In the genomic region with DNA sequence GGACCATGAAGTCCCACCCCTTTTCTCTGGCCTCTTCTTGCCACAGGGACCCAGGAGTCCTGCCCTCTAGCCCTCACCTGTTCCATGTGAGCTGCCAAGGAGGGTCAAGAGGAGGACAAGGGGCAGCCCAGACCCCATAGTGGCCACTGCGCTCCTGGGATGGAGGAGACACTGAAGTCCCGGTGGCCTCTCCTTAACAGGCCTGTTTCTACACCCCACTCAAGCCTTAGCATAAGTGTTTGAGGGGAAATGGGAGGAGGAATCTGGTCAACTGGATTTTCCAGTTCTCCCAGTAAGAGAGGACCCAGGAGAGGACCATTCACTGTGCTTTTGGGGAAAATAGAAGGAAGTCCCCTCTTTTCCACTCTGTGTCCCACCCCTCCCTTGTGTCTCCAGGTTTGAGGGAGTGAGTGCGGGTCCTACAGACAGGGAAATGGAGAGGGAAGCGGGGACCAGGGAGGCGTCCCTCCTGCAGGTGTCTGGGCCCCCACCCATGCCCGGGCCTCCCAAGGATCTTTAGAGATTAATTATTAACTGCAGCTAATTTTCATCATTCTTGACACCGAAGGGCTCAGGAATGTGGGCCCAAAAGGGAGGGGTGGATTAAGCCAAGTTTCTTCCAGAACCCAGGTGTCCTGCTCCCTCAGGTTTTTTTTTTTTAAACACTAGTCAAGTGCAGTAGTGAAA, we compare ENCODE assay signal across 1 cellular context.
TF ChIP-seq lines count a peak whose summit lies in the region.

A gene (minus strand): TSS at position 212 of the 687 bp plus-strand sequence. CDS start 74 bp downstream, at position 138.

TF ChIP-seq in A549, 52 proteins besides CTCF, POLR2A, EP300 and RAD21 (continued from another document):
- TF ChIP-seq, protein P1, sequence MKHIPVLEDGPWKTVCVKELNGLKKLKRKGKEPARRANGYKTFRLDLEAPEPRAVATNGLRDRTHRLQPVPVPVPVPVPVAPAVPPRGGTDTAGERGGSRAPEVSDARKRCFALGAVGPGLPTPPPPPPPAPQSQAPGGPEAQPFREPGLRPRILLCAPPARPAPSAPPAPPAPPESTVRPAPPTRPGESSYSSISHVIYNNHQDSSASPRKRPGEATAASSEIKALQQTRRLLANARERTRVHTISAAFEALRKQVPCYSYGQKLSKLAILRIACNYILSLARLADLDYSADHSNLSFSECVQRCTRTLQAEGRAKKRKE (CRISPR knock-in tag; IDR thresholded peaks at IDR 0.05; ENCODE audit: low read depth), result no peak
- no peak for TF ChIP-seq BHLHE40 (IDR thresholded peaks at IDR 0.05; ENCODE audit: low read depth, low read length)
